ENCODE assay signal across 24 cellular contexts in genomic region chr6:33624856-33625255, GRCh38. TPM values are rescaled to one million over a fixed set of nuclear protein-coding genes. Genes with fewer than 3 reads are reported as not detected.
DNase-seq lines count a peak whose midpoint lies in the region; ATAC-seq, FAIRE-seq and TF ChIP-seq lines count a peak whose summit lies in the region.
"Had no signal": no experiment of that assay in that cellular context is flagged by ENCODE, and none has a peak within 500 bp of the region (broad histone marks: within the 10 kb centered on the region; RNA-seq: fewer than 3 reads in every experiment).

No MANE protein-coding gene starts in this region.

- H3K23ac ChIP-seq in H9 (ENCODE audit: insufficient read length, low read depth, low read length), result no peak overlapping the region

- no CpG with 5 or more reads among the region's 4 CpGs for WGBS in H9 (ENCODE audit: extremely low coverage, insufficient read length, low lambda C conversion rate)

- H2BK5ac ChIP-seq in H9 (ENCODE audit: insufficient read length, low read length), result no peak overlapping the region

- no peak overlapping the region for H4K91ac ChIP-seq in H9 (ENCODE audit: insufficient read length, low read depth, low read length)

- TF ChIP-seq CTCF in RWPE1 (conservative IDR thresholded peaks at IDR 0.05; ENCODE audit: low read depth), result no peak
- no peak for TF ChIP-seq CTCF in H9 (conservative IDR thresholded peaks at IDR 0.05)
- no peak for TF ChIP-seq CTCF in D721Med (IDR thresholded peaks at IDR 0.05; ENCODE audit: insufficient read depth, missing control alignments)

- no peak overlapping the region for H3K9ac ChIP-seq in H9 (ENCODE audit: extremely low read depth, insufficient read length, low read length)

- CTCF ChIA-PET in RWPE1 (lab: Yijun Ruan, JAX), result interaction anchor here (0.7 kb wide), 1 partner anchor 45 kb away, joined by 3 read pairs; the partner anchor contains the start of gene BAK1

- H3K27ac ChIP-seq in RWPE1 (peak overlapping the region; percentile 98), H9 (ENCODE audit: insufficient read length, low read depth, low read length) (no peak overlapping the region)
- H3K27ac ChIP-seq: 22Rv1, ascending aorta, gastrocnemius medialis, neutrophil, uterus had no signal

- no peaks in the 10 kb centered on the region for H3K9me3 ChIP-seq in H9 (ENCODE audit: control insufficient read depth, low read depth, low read length)
- H3K9me3 ChIP-seq: ascending aorta, gastrocnemius medialis, HAP-1, neutrophil, uterus had no signal

- H3K27me3 Mint-ChIP-seq in T-helper 1 cell treated with Interleukin-12 subunit alpha and Interleukin-12 subunit beta and Interleukin-4 antibody, amounts not matched to agents 30 μg/mL and 1 μg/mL, for 36 hours (ENCODE audit: low read depth), result no peaks in the 10 kb centered on the region
- H3K27me3 Mint-ChIP-seq in immature natural killer cell (ENCODE audit: low read depth in 3 of 3) (peaks cover 2 to 10% (median 2%) of the 10 kb centered on the region in 3 donors), H9 (ENCODE audit: low read depth) (peaks cover 5% of the 10 kb centered on the region)
- H3K27me3 Mint-ChIP-seq in stimulated activated memory B cell treated with anti-CD40 and anti-IgM and Interleukin-4, amounts not matched to agents 10 μg/mL and 1 μg/mL and 100 μg/mL, for 72 hours, result no peaks in the 10 kb centered on the region

- peaks cover 5% of the 10 kb centered on the region for H3K79me1 ChIP-seq in H9 (ENCODE audit: insufficient read depth, low read depth, low read length, poor library complexity, severe bottlenecking)

- H3K56ac ChIP-seq in H9 (ENCODE audit: insufficient read length, low read depth, low read length), result no peak overlapping the region

- peaks cover 10% of the 10 kb centered on the region; the same call in 1 of the 2 replicates for H3K4me1 ChIP-seq in H9 (ENCODE audit: insufficient read depth, low read length)
- H3K4me1 ChIP-seq: uterus had no signal

- no peak overlapping the region for H3K4me2 ChIP-seq in H9 (ENCODE audit: insufficient read depth, insufficient read length, low read length)

- no peak for FAIRE-seq in D721Med (lab: Jason Lieb, UNC)

- H4K5ac ChIP-seq in H9 (ENCODE audit: insufficient read length, low read depth, low read length), result no peak overlapping the region

- no peak overlapping the region for H3K4ac ChIP-seq in H9 (ENCODE audit: low read depth, low read length)

- no peak overlapping the region for H2AFZ ChIP-seq in H9 (ENCODE audit: low read length)

- no peak overlapping the region for H2AK5ac ChIP-seq in H9 (ENCODE audit: insufficient read length, low read length)

- no peak overlapping the region for H4K8ac ChIP-seq in H9 (replicated peaks; ENCODE audit: insufficient read length, low read depth, low read length)

- POLR2A ChIA-PET in RWPE1 (lab: Yijun Ruan, JAX; ENCODE audit: low non-redundant PET), result no interaction called here

- no peak overlapping the region for H2BK20ac ChIP-seq in H9 (ENCODE audit: low read depth, low read length, poor library complexity, severe bottlenecking)

- no peak overlapping the region for H3K18ac ChIP-seq in H9 (ENCODE audit: insufficient read length, low read depth, low read length)

- H2BK15ac ChIP-seq in H9 (ENCODE audit: low read depth, low read length), result no peak overlapping the region

- no peaks in the 10 kb centered on the region for H4K20me1 ChIP-seq in H9 (ENCODE audit: control insufficient read depth, insufficient read depth, insufficient read length)

- H3K9me3 Mint-ChIP-seq in T-helper 1 cell treated with Interleukin-12 subunit alpha and Interleukin-12 subunit beta and Interleukin-4 antibody, amounts not matched to agents 30 μg/mL and 1 μg/mL, for 36 hours, result no peaks in the 10 kb centered on the region
- H3K9me3 Mint-ChIP-seq in immature natural killer cell (no peaks in the 10 kb centered on the region), H9 (no peaks in the 10 kb centered on the region)
- H3K9me3 Mint-ChIP-seq in stimulated activated memory B cell treated with anti-CD40 and anti-IgM and Interleukin-4, amounts not matched to agents 10 μg/mL and 1 μg/mL and 100 μg/mL, for 72 hours, result no peaks in the 10 kb centered on the region

- H2BK12ac ChIP-seq in H9 (ENCODE audit: insufficient read length, low read depth, low read length), result no peak overlapping the region

- H3T11ph ChIP-seq in H9 (ENCODE audit: low read length), result no peak overlapping the region

- H3K23me2 ChIP-seq in H9 (ENCODE audit: insufficient read length, low read depth, low read length, poor library complexity, severe bottlenecking), result peaks cover 28% of the 10 kb centered on the region

- no peak for DNase-seq in T-helper 1 cell
- no peak for DNase-seq in RWPE1 (ENCODE audit: low spot score)
- DNase-seq in immature natural killer cell, result no peak
- no peak for DNase-seq in NCI-H146 (lab: John Stamatoyannopoulos, UW)
- DNase-seq in H9, result no peak
- DNase-seq in D721Med (ENCODE audit: insufficient read length, low spot score), result no peak
- DNase-seq: activated CD4-positive, alpha-beta T cell treated with anti-CD3 and anti-CD28 coated beads, Interleukin-2, amount 50 U/mL, for 4 hours; activated naive CD4-positive, alpha-beta T cell treated with anti-CD3 and anti-CD28 coated beads, Interleukin-2, amount 50 U/mL, for 16 hours; EL; gastrocnemius medialis; midbrain; NCI-H1694; NCI-H2171 treated with DMSO at 0.1 percent for 48 hours; NCI-H526 treated with DMSO at 0.1 percent for 48 hours; SHP77; stimulated activated CD4-positive, alpha-beta T cell treated with anti-CD3 and anti-CD28 coated beads, Interleukin-2, amount 100 ng/mL, for 48 hours; SW 1271; uterus had no signal

- H3K27me3 ChIP-seq in H9 (ENCODE audit: insufficient read depth, low read length), result no peaks in the 10 kb centered on the region
- H3K27me3 ChIP-seq: ascending aorta, uterus had no signal

- no peak overlapping the region for H3K14ac ChIP-seq in H9 (ENCODE audit: insufficient read depth, low read length)

- ATAC-seq in stimulated activated memory B cell treated with anti-CD40 and anti-IgM and Interleukin-4, amounts not matched to agents 10 μg/mL and 1 μg/mL and 100 μg/mL, for 72 hours, result no peak
- ATAC-seq: gastrocnemius medialis had no signal

- peaks cover 14% of the 10 kb centered on the region for H3K36me3 Mint-ChIP-seq in T-helper 1 cell treated with Interleukin-12 subunit alpha and Interleukin-12 subunit beta and Interleukin-4 antibody, amounts not matched to agents 30 μg/mL and 1 μg/mL, for 36 hours (ENCODE audit: low read depth)
- H3K36me3 Mint-ChIP-seq in immature natural killer cell, result peaks cover 0 to 5% (median 0%) of the 10 kb centered on the region in 3 donors
- H3K36me3 Mint-ChIP-seq in stimulated activated memory B cell treated with anti-CD40 and anti-IgM and Interleukin-4, amounts not matched to agents 10 μg/mL and 1 μg/mL and 100 μg/mL, for 72 hours, result peaks cover 13% of the 10 kb centered on the region
- peaks cover 0 to 13% (median 7%) of the 10 kb centered on the region in 3 experiments; a peak in 3 of 7 replicates for H3K36me3 Mint-ChIP-seq in H9 (ENCODE audit: insufficient read depth in 1 of 3, low read depth in 3 of 3)

- peaks cover 43% of the 10 kb centered on the region for H3K4me1 Mint-ChIP-seq in T-helper 1 cell treated with Interleukin-12 subunit alpha and Interleukin-12 subunit beta and Interleukin-4 antibody, amounts not matched to agents 30 μg/mL and 1 μg/mL, for 36 hours (ENCODE audit: low read depth)
- H3K4me1 Mint-ChIP-seq in immature natural killer cell, result peaks cover 37 to 54% of the 10 kb centered on the region in 2 donors
- H3K4me1 Mint-ChIP-seq in stimulated activated memory B cell treated with anti-CD40 and anti-IgM and Interleukin-4, amounts not matched to agents 10 μg/mL and 1 μg/mL and 100 μg/mL, for 72 hours, result peaks cover 61% of the 10 kb centered on the region
- peaks cover 44 to 58% of the 10 kb centered on the region in 2 experiments for H3K4me1 Mint-ChIP-seq in H9

- H3K79me2 ChIP-seq in H9 (ENCODE audit: insufficient read depth, low read length), result peaks cover 3% of the 10 kb centered on the region; the same call in 1 of the 2 replicates

- no peak overlapping the region for H2BK120ac ChIP-seq in H9 (ENCODE audit: low read depth, low read length, poor library complexity, severe bottlenecking)

- H3K27ac Mint-ChIP-seq in T-helper 1 cell treated with Interleukin-12 subunit alpha and Interleukin-12 subunit beta and Interleukin-4 antibody, amounts not matched to agents 30 μg/mL and 1 μg/mL, for 36 hours, result peak overlapping the region; percentile 15
- H3K27ac Mint-ChIP-seq in immature natural killer cell (peak overlapping the region in 4 of 6 donors; percentile 53 to 87 (median 74)), H9 (no peak overlapping the region)
- peak overlapping the region; percentile 85 for H3K27ac Mint-ChIP-seq in stimulated activated memory B cell treated with anti-CD40 and anti-IgM and Interleukin-4, amounts not matched to agents 10 μg/mL and 1 μg/mL and 100 μg/mL, for 72 hours

- no peak overlapping the region for H3K4me3 Mint-ChIP-seq in T-helper 1 cell treated with Interleukin-12 subunit alpha and Interleukin-12 subunit beta and Interleukin-4 antibody, amounts not matched to agents 30 μg/mL and 1 μg/mL, for 36 hours
- H3K4me3 Mint-ChIP-seq in immature natural killer cell (no peak overlapping the region), H9 (no peak overlapping the region)
- no peak overlapping the region for H3K4me3 Mint-ChIP-seq in stimulated activated memory B cell treated with anti-CD40 and anti-IgM and Interleukin-4, amounts not matched to agents 10 μg/mL and 1 μg/mL and 100 μg/mL, for 72 hours

RNA-seq across cellular contexts. Expression of gene ITPR3, which starts 3.7 kb away (rescaled TPM):
- polyA plus RNA-seq in immature natural killer cell, result 1 to 10 TPM in 2 of 3 donors, under 1 TPM in 1; 0.02 to 7.2 (median 1.1) TPM
- 39.1 and 40.3 TPM in 2 replicates for total RNA-seq in H9 (2021)

RNA-seq across cellular contexts. Expression of gene BAK1, which starts 44.8 kb away (rescaled TPM):
- 10 to 100 TPM; 26.6 to 46.6 (median 32.4) TPM for polyA plus RNA-seq in immature natural killer cell
- total RNA-seq in H9 (2021), result 40.0 and 41.4 TPM in 2 replicates

Comparison
In these comparisons a context has a peak if more than half of its experiments do, and no peak if none do; other contexts are left out.
1. H3K27ac Mint-ChIP-seq: peak in T-helper 1 cell treated with Interleukin-12 subunit alpha and Interleukin-12 subunit beta and Interleukin-4 antibody, amounts not matched to agents 30 μg/mL and 1 μg/mL, for 36 hours (single experiment), immature natural killer cell (4 of 6) and stimulated activated memory B cell treated with anti-CD40 and anti-IgM and Interleukin-4, amounts not matched to agents 10 μg/mL and 1 μg/mL and 100 μg/mL, for 72 hours (single experiment); none in H9 (0 of 3).